Comparison of ENCODE assay signal across 8 cellular contexts in the genomic region with DNA sequence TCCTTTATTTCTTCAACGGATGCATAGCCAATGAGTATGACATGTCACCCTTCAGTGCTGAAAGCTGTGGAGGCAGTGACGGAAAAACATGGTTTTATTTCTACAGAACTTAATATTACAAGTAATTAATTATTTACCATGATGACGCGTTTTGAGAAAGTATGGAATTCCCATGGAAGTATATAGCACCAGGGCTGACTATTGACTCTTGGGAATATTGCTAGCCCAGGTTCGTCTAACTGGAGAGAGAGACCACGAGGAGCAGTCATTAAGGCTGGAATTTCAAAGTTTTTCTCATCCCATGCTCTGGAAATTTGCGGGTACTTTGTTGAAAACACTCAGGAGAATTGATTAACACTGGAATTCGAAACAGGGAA.
DNase-seq lines count a peak whose midpoint lies in the region; ATAC-seq, FAIRE-seq and TF ChIP-seq lines count a peak whose summit lies in the region.

No MANE protein-coding gene starts in this region.

- peaks cover 4% of the 10 kb centered on the region for H3K36me3 Mint-ChIP-seq in activated naive CD8-positive, alpha-beta T cell treated with anti-CD3 and anti-CD28 coated beads, Interleukin-2, amount 50 U/mL, for 24 hours (ENCODE audit: low read depth)

- peak overlapping the region; percentile 35 to 64 (median 52) for H3K4me3 ChIP-seq in BLaER1 treated with 17β-estradiol and CSF1 and Interleukin-3, amounts not matched to agents 10 nM and 100 nM
- H3K4me3 ChIP-seq in HUES48 (ENCODE audit: low read depth, low read length) (peak overlapping the region; percentile 67), mesenchymal stem cell (ENCODE audit: insufficient read depth in 1 of 2, low read depth in 1 of 2, low read length in 2 of 2) (peak overlapping the region; percentile 5 to 78)

- no peak overlapping the region for H4K8ac ChIP-seq in mesenchymal stem cell (ENCODE audit: low read length)

- peak overlapping the region; percentile 62 to 85 (median 72) for H3K4me2 ChIP-seq in BLaER1 treated with 17β-estradiol and CSF1 and Interleukin-3, amounts not matched to agents 10 nM and 100 nM
- H3K4me2 ChIP-seq in mesenchymal stem cell (ENCODE audit: low read length, poor library complexity, severe bottlenecking), result peak overlapping the region; percentile 80

- peaks cover 10 to 18% (median 12%) of the 10 kb centered on the region in 11 experiments for H3K9me3 ChIP-seq in BLaER1 treated with 17β-estradiol and CSF1 and Interleukin-3, amounts not matched to agents 10 nM and 100 nM (replicated peaks in 1 of 11)
- H3K9me3 ChIP-seq in HUES48 (ENCODE audit: control insufficient read depth, insufficient read depth, low read length), result no peaks in the 10 kb centered on the region
- no peaks in the 10 kb centered on the region for H3K9me3 ChIP-seq in mesenchymal stem cell (ENCODE audit: control insufficient read depth, low read length)

- no peak for TF ChIP-seq POLR2A in H54 (IDR thresholded peaks at IDR 0.05; ENCODE audit: low read depth, low read length)

- H3K27ac ChIP-seq in BLaER1 treated with 17β-estradiol and CSF1 and Interleukin-3, amounts not matched to agents 10 nM and 100 nM, result peak overlapping the region in 1 of 11 experiments; percentile 32; a peak in 3 of 22 replicates
- H3K27ac ChIP-seq in HUES48 (ENCODE audit: low read depth, low read length) (no peak overlapping the region), mesenchymal stem cell (ENCODE audit: low read length, poor library complexity, severe bottlenecking) (peak overlapping the region; percentile 27)

- H2AFZ ChIP-seq in mesenchymal stem cell (ENCODE audit: low read depth, low read length), result no peak overlapping the region

- FAIRE-seq in H54 (lab: Jason Lieb, UNC), result no peak

- 28% methylated on average over 5 of the region's 8 CpGs for WGBS in mesenchymal stem cell

- H3K4me1 ChIP-seq in BLaER1 treated with 17β-estradiol and CSF1 and Interleukin-3, amounts not matched to agents 10 nM and 100 nM, result peaks cover 0 to 11% (median 9%) of the 10 kb centered on the region in 10 experiments; a peak in 13 of 20 replicates
- H3K4me1 ChIP-seq in HUES48 (ENCODE audit: control insufficient read depth, insufficient read depth, low read length) (no peaks in the 10 kb centered on the region), mesenchymal stem cell (ENCODE audit: control insufficient read depth, insufficient read depth, low read depth, low read length) (peaks cover 3% of the 10 kb centered on the region)

- H3K79me1 ChIP-seq in mesenchymal stem cell (replicated peaks; ENCODE audit: low read length, poor library complexity, severe bottlenecking), result no peaks in the 10 kb centered on the region

- H2BK120ac ChIP-seq in mesenchymal stem cell (ENCODE audit: low read depth, low read length), result no peak overlapping the region

- no peak overlapping the region for H3K23ac ChIP-seq in mesenchymal stem cell (ENCODE audit: low read length in 2 of 2)

- no peaks in the 10 kb centered on the region for H4K20me1 ChIP-seq in BLaER1 treated with 17β-estradiol and CSF1 and Interleukin-3, amounts not matched to agents 10 nM and 100 nM

- peaks cover 19% of the 10 kb centered on the region for H3K4me1 Mint-ChIP-seq in activated naive CD8-positive, alpha-beta T cell treated with anti-CD3 and anti-CD28 coated beads, Interleukin-2, amount 50 U/mL, for 24 hours

- H3K27ac Mint-ChIP-seq in activated naive CD8-positive, alpha-beta T cell treated with anti-CD3 and anti-CD28 coated beads, Interleukin-2, amount 50 U/mL, for 24 hours, result peak overlapping the region; percentile 42

- no peak for ATAC-seq in activated naive CD8-positive, alpha-beta T cell treated with anti-CD3 and anti-CD28 coated beads, Interleukin-2, amount 50 U/mL, for 24 hours
- no peak for ATAC-seq in GM21447 (IDR thresholded peaks at IDR 0.05; ENCODE audit: unreplicated experiment)

- no peak overlapping the region for H2BK5ac ChIP-seq in mesenchymal stem cell (ENCODE audit: low read depth, low read length, poor library complexity, severe bottlenecking)

- H3K36me3 ChIP-seq in BLaER1 treated with 17β-estradiol and CSF1 and Interleukin-3, amounts not matched to agents 10 nM and 100 nM, result 0 out of 22 replicates have a peak, but pooled peaks cover 0 to 4% (median 0%) of the 10 kb centered on the region in 11 experiments
- H3K36me3 ChIP-seq in HUES48 (ENCODE audit: control insufficient read depth, insufficient read depth, low read length) (no peaks in the 10 kb centered on the region), mesenchymal stem cell (ENCODE audit: control insufficient read depth in 1 of 2, insufficient read depth in 2 of 2, low read depth in 1 of 2, low read length in 2 of 2) (no peaks in the 10 kb centered on the region)

- no peak overlapping the region for H2BK12ac ChIP-seq in mesenchymal stem cell (ENCODE audit: low read length in 2 of 2)

- H3K4ac ChIP-seq in mesenchymal stem cell (ENCODE audit: low read depth in 1 of 2, low read length in 2 of 2), result no peak overlapping the region

- peaks cover 81% of the 10 kb centered on the region for H3K27me3 Mint-ChIP-seq in activated naive CD8-positive, alpha-beta T cell treated with anti-CD3 and anti-CD28 coated beads, Interleukin-2, amount 50 U/mL, for 24 hours

- no peak overlapping the region for H2BK15ac ChIP-seq in mesenchymal stem cell (ENCODE audit: low read depth, poor library complexity, severe bottlenecking)

- no peak overlapping the region for H3K14ac ChIP-seq in mesenchymal stem cell (ENCODE audit: low read length in 2 of 2)

- H3K27me3 ChIP-seq in BLaER1 treated with 17β-estradiol and CSF1 and Interleukin-3, amounts not matched to agents 10 nM and 100 nM, result peaks cover 0 to 21% (median 11%) of the 10 kb centered on the region in 11 experiments; a peak in 13 of 22 replicates
- peaks cover 11% of the 10 kb centered on the region for H3K27me3 ChIP-seq in HUES48 (ENCODE audit: control insufficient read depth, insufficient read depth, low read length)
- peaks cover 0 to 5% of the 10 kb centered on the region in 2 experiments for H3K27me3 ChIP-seq in mesenchymal stem cell (ENCODE audit: control insufficient read depth in 1 of 2, insufficient read depth in 1 of 2, low read length in 2 of 2)

- peak overlapping the region; percentile 75 for H3K4me3 Mint-ChIP-seq in activated naive CD8-positive, alpha-beta T cell treated with anti-CD3 and anti-CD28 coated beads, Interleukin-2, amount 50 U/mL, for 24 hours

- H3K9me3 Mint-ChIP-seq in activated naive CD8-positive, alpha-beta T cell treated with anti-CD3 and anti-CD28 coated beads, Interleukin-2, amount 50 U/mL, for 24 hours, result peaks cover 9% of the 10 kb centered on the region

- no peak overlapping the region for H2AK5ac ChIP-seq in mesenchymal stem cell (ENCODE audit: low read length, severe bottlenecking)

- no peak overlapping the region for H4K91ac ChIP-seq in mesenchymal stem cell (ENCODE audit: low read length)

- peak overlapping the region; percentile 5 to 67 (median 53); a peak in 16 of 22 replicates for H3K9ac ChIP-seq in BLaER1 treated with 17β-estradiol and CSF1 and Interleukin-3, amounts not matched to agents 10 nM and 100 nM
- H3K9ac ChIP-seq in HUES48 (ENCODE audit: low read depth, low read length) (0 out of 2 replicates have a peak overlapping the region, but pooled peaks have one; percentile 9), mesenchymal stem cell (ENCODE audit: low read length) (peak overlapping the region; percentile 69)

- no peak overlapping the region for H3K18ac ChIP-seq in mesenchymal stem cell (ENCODE audit: low read depth in 1 of 2, low read length in 2 of 2)

- no peak for DNase-seq in activated naive CD8-positive, alpha-beta T cell treated with anti-CD3 and anti-CD28 coated beads, Interleukin-2, amount 50 U/mL, for 24 hours
- DNase-seq in mesenchymal stem cell, result no peak
- DNase-seq in NCI-H226, result no peak
- no peak for DNase-seq in H54 (ENCODE audit: insufficient read length, low spot score)
- no peak for DNase-seq in GDM1 (lab: John Stamatoyannopoulos, UW)

Comparison
In these comparisons a context has a peak if more than half of its experiments do, and no peak if none do; other contexts are left out.
1. H3K9ac ChIP-seq: peak in every context shown above with its lines; median percentile 69 in mesenchymal stem cell; 53 in BLaER1 treated with 17β-estradiol and CSF1 and Interleukin-3, amounts not matched to agents 10 nM and 100 nM; 9 in HUES48.